38 cellular contexts compared by ENCODE assay signal in the genomic region with DNA sequence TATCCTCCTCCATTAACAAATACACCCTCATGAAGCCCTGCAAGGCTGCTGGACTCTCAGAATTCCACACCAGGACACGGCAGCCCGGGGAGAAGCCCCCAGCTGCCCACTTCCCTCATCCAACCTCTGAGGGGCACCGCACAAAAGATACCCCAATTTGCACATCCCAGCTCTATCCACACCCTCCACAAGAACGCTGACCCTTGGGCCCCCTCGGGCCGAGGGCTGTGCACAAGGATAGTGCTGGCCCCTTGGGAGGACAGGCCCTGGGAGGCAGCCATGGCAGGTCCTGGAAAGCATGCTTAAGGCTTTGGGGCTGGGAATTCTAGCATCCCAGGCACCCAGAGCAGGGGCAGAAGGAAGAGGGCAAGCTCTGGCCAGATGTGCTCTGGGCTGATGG.
"Had no signal": no experiment of that assay in that cellular context is flagged by ENCODE, and none has a peak within 500 bp of the region (broad histone marks: within the 10 kb centered on the region; RNA-seq: fewer than 3 reads in every experiment).

No MANE protein-coding gene starts in this region.

- DNase-seq: activated effector memory CD4-positive, alpha-beta T cell treated with anti-CD3 and anti-CD28 coated beads, Interleukin-2, amount 50 U/mL, for 16 hours; activated effector memory CD4-positive, alpha-beta T cell treated with Interleukin-2 at 50 U/mL for 16 hours; activated gamma-delta T cell; activated gamma-delta T cell treated with Interleukin-2 at 50 U/mL for 16 hours; activated naive CD4-positive, alpha-beta T cell; activated naive CD4-positive, alpha-beta T cell treated with anti-CD3 and anti-CD28 coated beads for 36 hours; activated naive CD4-positive, alpha-beta T cell treated with anti-CD3 and anti-CD28 coated beads, Interleukin-2, amount 10 ng/mL, durations not matched to agents 7 days and 5 days; activated naive CD4-positive, alpha-beta T cell treated with anti-CD3 and anti-CD28 coated beads, Interleukin-2, amount 50 U/mL, for 16 hours; activated naive CD4-positive, alpha-beta T cell treated with Interleukin-2 at 50 U/mL for 16 hours; activated naive CD8-positive, alpha-beta T cell treated with anti-CD3 and anti-CD28 coated beads for 36 hours; activated naive CD8-positive, alpha-beta T cell treated with anti-CD3 and anti-CD28 coated beads, Interleukin-2, amount 10 ng/mL, durations not matched to agents 7 days and 5 days; activated naive CD8-positive, alpha-beta T cell treated with anti-CD3 and anti-CD28 coated beads, Interleukin-2, amount 50 U/mL, for 24 hours; activated T-cell treated with anti-CD3 and anti-CD28 coated beads for 4 hours; activated T-cell treated with anti-CD3 and anti-CD28 coated beads, Interleukin-2, amount 50 U/mL, for 1 hour; activated T-cell treated with anti-CD3 and anti-CD28 coated beads, Interleukin-2, amount 50 U/mL, for 24 hours; activated T-cell treated with anti-CD3 and anti-CD28 coated beads, Interleukin-2, amount 50 U/mL, for 4 hours; activated T-cell treated with anti-CD3 and anti-CD28 coated beads, Interleukin-2, amount 50 U/mL, for 48 hours; activated T-cell treated with anti-CD3 and anti-CD28 coated beads, Interleukin-2, amount 50 U/mL, for 72 hours; adrenal gland; amniotic stem cell; amygdala; anterior cingulate cortex; body of pancreas; brain microvascular endothelial cell; caudate nucleus; central memory CD4-positive, alpha-beta T cell; cerebellar nuclear complex had no signal

- H3K9me3 Mint-ChIP-seq: activated naive CD4-positive, alpha-beta T cell treated with anti-CD3 and anti-CD28 coated beads for 36 hours; activated naive CD4-positive, alpha-beta T cell treated with anti-CD3 and anti-CD28 coated beads, Interleukin-2, amount 10 ng/mL, durations not matched to agents 7 days and 5 days; activated naive CD4-positive, alpha-beta T cell treated with anti-CD3 and anti-CD28 coated beads, Interleukin-2, amount 50 U/mL, for 24 hours; activated naive CD4-positive, alpha-beta T cell treated with anti-CD3 and anti-CD28 coated beads, Interleukin-2, amount 50 U/mL, for 72 hours; activated naive CD8-positive, alpha-beta T cell treated with anti-CD3 and anti-CD28 coated beads for 36 hours; activated naive CD8-positive, alpha-beta T cell treated with anti-CD3 and anti-CD28 coated beads, Interleukin-2, amount 10 ng/mL, durations not matched to agents 7 days and 5 days; activated naive CD8-positive, alpha-beta T cell treated with anti-CD3 and anti-CD28 coated beads, Interleukin-2, amount 50 U/mL, for 24 hours; activated T-cell treated with anti-CD3 and anti-CD28 coated beads, Interleukin-2, amount 50 U/mL, for 24 hours; activated T-cell treated with anti-CD3 and anti-CD28 coated beads, Interleukin-2, amount 50 U/mL, for 4 hours; activated T-cell treated with anti-CD3 and anti-CD28 coated beads, Interleukin-2, amount 50 U/mL, for 72 hours; activated T-helper 1 cell treated with anti-CD3 and anti-CD28 coated beads, Interleukin-12 subunit alpha, Interleukin-12 subunit beta, Interleukin-2, Interleukin-4 antibody, amounts not matched to agents 30 ng/mL and 10 ng/mL and 1 ng/mL, durations not matched to agents 14 hours and 24 hours and 36 hours; activated T-helper 17 cell treated with anti-CD3 and anti-CD28 coated beads, Interleukin-2, amount 50 U/mL, for 72 hours; activated T-helper 2 cell treated with anti-CD3 and anti-CD28 coated beads, Interferon-gamma antibody, Interleukin-2, Interleukin-4, amounts not matched to agents 10 μg/mL and 5 μg/mL and 100 μg/mL, durations not matched to agents 14 hours and 24 hours and 36 hours; brain; central memory CD8-positive, alpha-beta T cell had no signal

- H3K36me3 Mint-ChIP-seq: activated naive CD4-positive, alpha-beta T cell treated with anti-CD3 and anti-CD28 coated beads, Interleukin-2, amount 10 ng/mL, durations not matched to agents 7 days and 5 days; activated naive CD4-positive, alpha-beta T cell treated with anti-CD3 and anti-CD28 coated beads, Interleukin-2, amount 50 U/mL, for 24 hours; activated naive CD4-positive, alpha-beta T cell treated with anti-CD3 and anti-CD28 coated beads, Interleukin-2, amount 50 U/mL, for 72 hours; activated naive CD8-positive, alpha-beta T cell; activated naive CD8-positive, alpha-beta T cell treated with anti-CD3 and anti-CD28 coated beads for 36 hours; activated naive CD8-positive, alpha-beta T cell treated with anti-CD3 and anti-CD28 coated beads, Interleukin-2, amount 10 ng/mL, durations not matched to agents 7 days and 5 days; brain had no signal

- H3K4me3 Mint-ChIP-seq: activated naive CD4-positive, alpha-beta T cell treated with anti-CD3 and anti-CD28 coated beads for 36 hours; activated naive CD4-positive, alpha-beta T cell treated with anti-CD3 and anti-CD28 coated beads, Interleukin-2, amount 10 ng/mL, durations not matched to agents 7 days and 5 days; activated naive CD4-positive, alpha-beta T cell treated with anti-CD3 and anti-CD28 coated beads, Interleukin-2, amount 50 U/mL, for 24 hours; activated naive CD8-positive, alpha-beta T cell; activated naive CD8-positive, alpha-beta T cell treated with anti-CD3 and anti-CD28 coated beads for 36 hours; activated naive CD8-positive, alpha-beta T cell treated with anti-CD3 and anti-CD28 coated beads, Interleukin-2, amount 10 ng/mL, durations not matched to agents 7 days and 5 days; activated naive CD8-positive, alpha-beta T cell treated with anti-CD3 and anti-CD28 coated beads, Interleukin-2, amount 50 U/mL, for 24 hours; activated T-cell treated with anti-CD3 and anti-CD28 coated beads, Interleukin-2, amount 50 U/mL, for 24 hours; activated T-cell treated with anti-CD3 and anti-CD28 coated beads, Interleukin-2, amount 50 U/mL, for 4 hours; activated T-cell treated with anti-CD3 and anti-CD28 coated beads, Interleukin-2, amount 50 U/mL, for 72 hours; activated T-helper 1 cell treated with anti-CD3 and anti-CD28 coated beads, Interleukin-12 subunit alpha, Interleukin-12 subunit beta, Interleukin-2, Interleukin-4 antibody, amounts not matched to agents 30 ng/mL and 10 ng/mL and 1 ng/mL, durations not matched to agents 14 hours and 24 hours and 36 hours; activated T-helper 17 cell treated with anti-CD3 and anti-CD28 coated beads, Interleukin-2, amount 50 U/mL, for 72 hours; brain; central memory CD8-positive, alpha-beta T cell had no signal

- ATAC-seq: activated naive CD4-positive, alpha-beta T cell treated with anti-CD3 and anti-CD28 coated beads, Interleukin-2, amount 50 U/mL, for 72 hours; activated naive CD8-positive, alpha-beta T cell treated with anti-CD3 and anti-CD28 coated beads, Interleukin-2, amount 50 U/mL, for 24 hours; activated T-cell treated with anti-CD3 and anti-CD28 coated beads, Interleukin-2, amount 50 U/mL, for 4 hours; activated T-cell treated with anti-CD3 and anti-CD28 coated beads, Interleukin-2, amount 50 U/mL, for 72 hours; activated T-helper 17 cell treated with anti-CD3 and anti-CD28 coated beads, Interleukin-2, amount 50 U/mL, for 72 hours; body of pancreas had no signal

- H3K4me3 ChIP-seq: adrenal gland, ascending aorta, body of pancreas, breast epithelium, cardiac muscle cell had no signal

- H3K27me3 ChIP-seq: ascending aorta, body of pancreas, brain microvascular endothelial cell, breast epithelium, cardiac muscle cell had no signal

- H3K9me3 ChIP-seq: adrenal gland, ascending aorta, body of pancreas, breast epithelium had no signal

- H3K27ac ChIP-seq: adrenal gland, ascending aorta, body of pancreas, brain microvascular endothelial cell, breast epithelium, cardiac muscle cell had no signal

- H3K36me3 ChIP-seq: adrenal gland, ascending aorta, brain microvascular endothelial cell, breast epithelium, cardiac muscle cell had no signal

- H3K4me1 ChIP-seq: adrenal gland, ascending aorta, breast epithelium had no signal

- H3K27ac Mint-ChIP-seq: activated naive CD4-positive, alpha-beta T cell treated with anti-CD3 and anti-CD28 coated beads for 36 hours; activated naive CD4-positive, alpha-beta T cell treated with anti-CD3 and anti-CD28 coated beads, Interleukin-2, amount 10 ng/mL, durations not matched to agents 7 days and 5 days; activated naive CD4-positive, alpha-beta T cell treated with anti-CD3 and anti-CD28 coated beads, Interleukin-2, amount 50 U/mL, for 24 hours; activated naive CD4-positive, alpha-beta T cell treated with anti-CD3 and anti-CD28 coated beads, Interleukin-2, amount 50 U/mL, for 72 hours; activated naive CD8-positive, alpha-beta T cell; activated naive CD8-positive, alpha-beta T cell treated with anti-CD3 and anti-CD28 coated beads for 36 hours; activated naive CD8-positive, alpha-beta T cell treated with anti-CD3 and anti-CD28 coated beads, Interleukin-2, amount 10 ng/mL, durations not matched to agents 7 days and 5 days; activated naive CD8-positive, alpha-beta T cell treated with anti-CD3 and anti-CD28 coated beads, Interleukin-2, amount 50 U/mL, for 24 hours; activated T-cell treated with anti-CD3 and anti-CD28 coated beads, Interleukin-2, amount 50 U/mL, for 24 hours; activated T-cell treated with anti-CD3 and anti-CD28 coated beads, Interleukin-2, amount 50 U/mL, for 72 hours; activated T-helper 1 cell treated with anti-CD3 and anti-CD28 coated beads, Interleukin-12 subunit alpha, Interleukin-12 subunit beta, Interleukin-2, Interleukin-4 antibody, amounts not matched to agents 30 ng/mL and 10 ng/mL and 1 ng/mL, durations not matched to agents 14 hours and 24 hours and 36 hours; activated T-helper 2 cell treated with anti-CD3 and anti-CD28 coated beads, Interferon-gamma antibody, Interleukin-2, Interleukin-4, amounts not matched to agents 10 μg/mL and 5 μg/mL and 100 μg/mL, durations not matched to agents 14 hours and 24 hours and 36 hours had no signal
